Comparison of ENCODE assay signal across 9 cellular contexts in the genomic region with DNA sequence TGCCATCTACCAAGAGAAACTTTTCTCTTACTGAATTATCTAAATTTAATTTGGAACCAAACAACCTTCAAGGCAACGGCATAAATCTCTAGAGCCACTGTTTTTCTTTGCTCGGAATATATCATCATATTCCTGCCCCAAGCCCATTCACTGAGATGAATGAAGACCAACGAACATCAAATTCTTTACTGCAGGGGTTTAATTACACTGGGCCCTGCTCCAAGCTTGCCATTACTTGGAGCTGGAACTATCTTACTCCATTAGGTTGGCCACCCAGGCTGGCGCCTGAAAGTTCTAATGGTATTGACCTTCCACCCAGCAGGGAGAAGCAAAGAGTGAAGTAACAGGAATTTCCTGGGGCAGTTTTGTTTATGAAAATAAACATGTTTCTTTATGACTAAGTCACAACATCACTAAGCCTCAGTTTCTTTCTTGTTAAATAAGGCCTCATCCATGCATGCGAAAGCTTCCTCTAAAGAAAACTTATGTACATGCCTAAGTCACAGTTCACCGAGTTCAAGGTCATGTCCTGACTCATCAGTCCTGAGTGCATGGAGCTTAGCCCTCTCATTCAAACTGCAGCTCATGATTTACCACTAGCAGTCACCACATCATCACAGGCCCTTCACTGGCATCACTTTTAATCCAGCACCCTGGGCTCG. TPM values are rescaled to one million over a fixed set of nuclear protein-coding genes. Genes with fewer than 3 reads are reported as not detected.
DNase-seq lines count a peak whose midpoint lies in the region; ATAC-seq, FAIRE-seq and TF ChIP-seq lines count a peak whose summit lies in the region.
"Had no signal": no experiment of that assay in that cellular context is flagged by ENCODE, and none has a peak within 500 bp of the region (broad histone marks: within the 10 kb centered on the region; RNA-seq: fewer than 3 reads in every experiment).

No MANE protein-coding gene starts in this region.

- intact Hi-C loops in PC-9 (cut with micrococcal nuclease; ENCODE audit: unreplicated experiment) = no loop called here

- peak overlapping the region; percentile 6; the same call in 1 of the 2 replicates for H3K4me2 ChIP-seq in PC-9

- H3K27me3 ChIP-seq in PC-9 (ENCODE audit: insufficient read depth, low read depth) = no peaks in the 10 kb centered on the region

- no peak overlapping the region for H3K4me3 Mint-ChIP-seq in naive thymus-derived CD8-positive, alpha-beta T cell

- BruUV-seq in PC-9 (replicated peaks; lab: Mats Ljungman, UMichigan) = no TSS peak

- POLR2A ChIA-PET in PC-9 (lab: Charles Lee; ENCODE audit: unreplicated experiment) = interaction anchor here (0.5 to 0.7 kb wide), 4 partner anchors 25 to 964 kb away, joined by 3 to 9 read pairs (median 4); no protein-coding TSS in a partner anchor
- POLR2A ChIA-PET in naive thymus-derived CD8-positive, alpha-beta T cell (lab: Charles Lee) = no interaction called here

- peak in 1 of 2 experiments; percentile 48 for DNase-seq in PC-9
- no peak for DNase-seq in naive thymus-derived CD8-positive, alpha-beta T cell
- no peak for DNase-seq in erythroblast (lab: John Stamatoyannopoulos, UW)
- no peak for DNase-seq in GM13977 (ENCODE audit: low spot score)
- DNase-seq: RPMI8226 had no signal

- no peak overlapping the region for H3K4me3 ChIP-seq in PC-9

- CTCF ChIA-PET in PC-9 (lab: Charles Lee) = interaction anchor here (1.6 kb wide), 1 partner anchor 94 kb away, joined by 6 read pairs; no protein-coding TSS in a partner anchor

- no peaks in the 10 kb centered on the region for H3K9me3 Mint-ChIP-seq in naive thymus-derived CD8-positive, alpha-beta T cell

- no peaks in the 10 kb centered on the region for H3K9me2 ChIP-seq in PC-9 (ENCODE audit: insufficient read depth)

- H4K20me1 ChIP-seq in PC-9 (ENCODE audit: insufficient read depth) = no peaks in the 10 kb centered on the region

- peaks cover 4 to 15% (median 10%) of the 10 kb centered on the region in 4 donors for H3K4me1 Mint-ChIP-seq in naive thymus-derived CD8-positive, alpha-beta T cell

- FAIRE-seq in islet of Langerhans (lab: Jason Lieb, UNC) = peak; percentile 75

- H2AFZ ChIP-seq in PC-9 = no peak overlapping the region

- H3K27me3 Mint-ChIP-seq in naive thymus-derived CD8-positive, alpha-beta T cell = no peaks in the 10 kb centered on the region

- peak overlapping the region; percentile 43 for H3K27ac ChIP-seq in PC-9

- H3K36me3 Mint-ChIP-seq in naive thymus-derived CD8-positive, alpha-beta T cell = peaks cover 5 to 20% (median 9%) of the 10 kb centered on the region in 3 donors

- H3F3A ChIP-seq in PC-9 (ENCODE audit: insufficient read depth, low read depth) = peaks cover 56% of the 10 kb centered on the region

- 0 out of 2 replicates have a peak, but pooled peaks cover 6% of the 10 kb centered on the region for H3K79me2 ChIP-seq in PC-9 (ENCODE audit: low read depth)

- TF ChIP-seq CTCF in PC-9 (conservative IDR thresholded peaks at IDR 0.05) (no peak), GM13977 (IDR thresholded peaks at IDR 0.05; ENCODE audit: extremely low read depth, insufficient read depth, missing control alignments) (no peak)

- H3K9me3 ChIP-seq in PC-9 (ENCODE audit: insufficient read depth, low read depth) = peaks cover 11% of the 10 kb centered on the region

- ATAC-seq in GM18517 (IDR thresholded peaks at IDR 0.05; ENCODE audit: unreplicated experiment) = peak; percentile 66
- ATAC-seq in HG02588 (IDR thresholded peaks at IDR 0.05; ENCODE audit: unreplicated experiment) = peak; percentile 63
- ATAC-seq in HG03045 (IDR thresholded peaks at IDR 0.05; ENCODE audit: unreplicated experiment) = no peak
- no peak for ATAC-seq in naive thymus-derived CD8-positive, alpha-beta T cell

- no peak overlapping the region for H3K27ac Mint-ChIP-seq in naive thymus-derived CD8-positive, alpha-beta T cell

- H3K36me3 ChIP-seq in PC-9 (ENCODE audit: low read depth) = peaks cover 25% of the 10 kb centered on the region

- no peak for TF ChIP-seq POLR2A in erythroblast (IDR thresholded peaks at IDR 0.05; ENCODE audit: low read length)

- in situ Hi-C loops in GM13977 (cut with MboI; ENCODE audit: low pct_unique_long_range_greater_than_20kb, low sequenced_read_pairs, unreplicated experiment) = no loop called here

- H3K4me1 ChIP-seq in PC-9 (replicated peaks; ENCODE audit: insufficient read depth) = peaks cover 61% of the 10 kb centered on the region

RNA-seq across cellular contexts. Expression of a gene that starts 42.0 kb away (rescaled TPM):
- total RNA-seq in PC-9 (2021) = 142 and 171 TPM in 2 replicates
- total RNA-seq in naive thymus-derived CD8-positive, alpha-beta T cell = 100 to 1,000 TPM; 121 to 128 TPM
- 100 to 1,000 TPM; 419 to 453 (median 444) TPM for polyA plus RNA-seq in naive thymus-derived CD8-positive, alpha-beta T cell

RNA-seq across cellular contexts. Expression of a gene that starts 42.3 kb away (rescaled TPM):
- total RNA-seq in PC-9 (2021) = 108 and 129 TPM in 2 replicates
- total RNA-seq in naive thymus-derived CD8-positive, alpha-beta T cell = 10 to 100 TPM; 23.8 to 24.7 TPM
- polyA plus RNA-seq in naive thymus-derived CD8-positive, alpha-beta T cell = 10 to 100 TPM; 21.2 to 44.4 (median 31.4) TPM

Comparison
In these comparisons a context has a peak if more than half of its experiments do, and no peak if none do; other contexts are left out.
1. ATAC-seq: peak in GM18517 (single experiment) and HG02588 (single experiment); none in HG03045 (single experiment) and naive thymus-derived CD8-positive, alpha-beta T cell (0 of 2).